In the genomic region with DNA sequence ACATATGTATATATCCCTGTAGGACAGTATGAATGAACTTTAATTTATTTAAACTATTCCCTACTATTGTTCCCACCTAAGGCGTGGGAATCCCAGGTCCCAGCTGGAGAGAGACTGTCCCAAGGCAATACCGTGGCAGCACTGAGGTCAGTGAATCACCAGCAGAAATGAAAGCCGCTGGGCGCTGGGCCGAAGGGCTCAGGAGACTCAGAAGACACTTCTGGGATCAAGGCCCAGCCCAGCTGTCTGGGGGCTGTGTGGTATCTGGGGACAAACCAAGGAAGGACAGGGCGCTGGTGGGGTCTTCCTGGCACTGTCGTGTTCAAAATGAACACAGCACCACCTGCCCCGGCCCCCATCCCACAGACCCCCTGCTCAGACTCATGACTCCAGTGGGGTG, we compare ENCODE assay signal across 19 cellular contexts. TPM values are rescaled to one million over a fixed set of nuclear protein-coding genes. Genes with fewer than 3 reads are reported as not detected.
DNase-seq lines count a peak whose midpoint lies in the region; ATAC-seq, FAIRE-seq and TF ChIP-seq lines count a peak whose summit lies in the region.
"Had no signal": no experiment of that assay in that cellular context is flagged by ENCODE, and none has a peak within 500 bp of the region (broad histone marks: within the 10 kb centered on the region; RNA-seq: fewer than 3 reads in every experiment).

No MANE protein-coding gene starts in this region.

- H3K4me3 ChIP-seq in astrocyte of the cerebellum (ENCODE audit: low read depth, low read length) = no peak overlapping the region
- H3K4me3 ChIP-seq: lower lobe of right lung, right lobe of liver, thoracic aorta had no signal

- H3K27ac Mint-ChIP-seq in activated naive CD4-positive, alpha-beta T cell treated with anti-CD3 and anti-CD28 coated beads, Interleukin-2, amount 50 U/mL, for 72 hours = no peak overlapping the region
- H3K27ac Mint-ChIP-seq: natural killer cell treated with Interleukin-12 subunit alpha and Interleukin-12 subunit beta and Interleukin-15 and Interleukin-18, amount 100 ng/mL, for 72 hours had no signal

- DNase-seq in AG08396 (ENCODE audit: low spot score) (peak; percentile 38), H54 (ENCODE audit: insufficient read length, low spot score) (peak; percentile 74), astrocyte of the cerebellum (ENCODE audit: low read depth) (peak; percentile 59), kidney tubule cell (ENCODE audit: low spot score) (peak; percentile 66), NCI-H2081 (lab: John Stamatoyannopoulos, UW) (no peak), NCI-H82 treated with DMSO at 0.1 percent for 48 hours (lab: John Stamatoyannopoulos, UW; ENCODE audit: unreplicated experiment) (no peak)
- DNase-seq in activated naive CD4-positive, alpha-beta T cell treated with anti-CD3 and anti-CD28 coated beads, Interleukin-2, amount 50 U/mL, for 72 hours (ENCODE audit: low spot score in 2 of 2) = no peak
- DNase-seq: activated effector memory CD4-positive, alpha-beta T cell treated with Interleukin-2 at 50 U/mL for 16 hours; BE2C; lower lobe of right lung; MV-4-11; NCI-H2171; right lobe of liver; stimulated activated CD4-positive, alpha-beta T cell treated with anti-CD3 and anti-CD28 coated beads, Interleukin-2, amount 100 ng/mL, for 48 hours; stimulated activated CD8-positive, alpha-beta memory T cell treated with anti-CD3 and anti-CD28 coated beads, Interleukin-4, amount 100 ng/mL, for 48 hours had no signal

- H3K36me3 Mint-ChIP-seq in activated naive CD4-positive, alpha-beta T cell treated with anti-CD3 and anti-CD28 coated beads, Interleukin-2, amount 50 U/mL, for 72 hours = no peaks in the 10 kb centered on the region
- H3K36me3 Mint-ChIP-seq: natural killer cell treated with Interleukin-12 subunit alpha and Interleukin-12 subunit beta and Interleukin-15 and Interleukin-18, amount 100 ng/mL, for 72 hours had no signal

- no peak for FAIRE-seq in H54 (lab: Jason Lieb, UNC)

- in situ Hi-C loops in astrocyte of the cerebellum (cut with HindIII; ENCODE audit: low sequenced_read_pairs) = no loop called here

- H3K9me3 Mint-ChIP-seq in activated naive CD4-positive, alpha-beta T cell treated with anti-CD3 and anti-CD28 coated beads, Interleukin-2, amount 50 U/mL, for 72 hours = no peaks in the 10 kb centered on the region
- H3K9me3 Mint-ChIP-seq: natural killer cell treated with Interleukin-12 subunit alpha and Interleukin-12 subunit beta and Interleukin-15 and Interleukin-18, amount 100 ng/mL, for 72 hours had no signal

- TF ChIP-seq POLR2A in H54 (IDR thresholded peaks at IDR 0.05; ENCODE audit: low read depth, low read length) = no peak

- no peak for TF ChIP-seq CTCF in astrocyte of the cerebellum (IDR thresholded peaks at IDR 0.05; ENCODE audit: low read depth, low read length, missing control alignments)

- ATAC-seq in GM21515 (IDR thresholded peaks at IDR 0.05; ENCODE audit: unreplicated experiment) = no peak
- ATAC-seq in activated naive CD4-positive, alpha-beta T cell treated with anti-CD3 and anti-CD28 coated beads, Interleukin-2, amount 50 U/mL, for 72 hours = no peak
- ATAC-seq: lower lobe of right lung; natural killer cell treated with Interleukin-12 subunit alpha and Interleukin-12 subunit beta and Interleukin-15 and Interleukin-18, amount 100 ng/mL, for 72 hours; right lobe of liver had no signal

RNA-seq across cellular contexts. Expression of a gene that starts 49.6 kb away (rescaled TPM):
- total RNA-seq in activated naive CD4-positive, alpha-beta T cell treated with anti-CD3 and anti-CD28 coated beads, Interleukin-2, amount 50 U/mL, for 72 hours = not detected
- total RNA-seq: aorta; lower lobe of right lung; natural killer cell treated with Interleukin-12 subunit alpha and Interleukin-12 subunit beta and Interleukin-15 and Interleukin-18, amount 100 ng/mL, for 72 hours; right lobe of liver; thoracic aorta had no signal

Comparison
In these comparisons a context has a peak if more than half of its experiments do, and no peak if none do; other contexts are left out.
1. DNase-seq: peak in AG08396 (single experiment), H54 (single experiment), astrocyte of the cerebellum (single experiment) and kidney tubule cell (single experiment); none in NCI-H2081 (0 of 2), activated naive CD4-positive, alpha-beta T cell treated with anti-CD3 and anti-CD28 coated beads, Interleukin-2, amount 50 U/mL, for 72 hours (0 of 2) and NCI-H82 treated with DMSO at 0.1 percent for 48 hours (single experiment).